8 cellular contexts compared by ENCODE assay signal in genomic region chr17:81034779-81035388, GRCh38.
DNase-seq lines count a peak whose midpoint lies in the region; ATAC-seq and TF ChIP-seq lines count a peak whose summit lies in the region.

TSS of gene BAIAP2 (plus strand) at chr17:81035151. CDS start at chr17:81035255, 104 bp downstream.

- peaks cover 5% of the 10 kb centered on the region for H3K36me3 Mint-ChIP-seq in nephron progenitor cell (ENCODE audit: low read depth)

- DNase-seq in DMS114 treated with DMSO at 0.1 percent for 48 hours (lab: John Stamatoyannopoulos, UW; ENCODE audit: unreplicated experiment) (peak; percentile 85), LNCaP clone FGC (ENCODE audit: low read depth) (peak; percentile 65), activated gamma-delta T cell (lab: John Stamatoyannopoulos, UW) (peak; percentile 97), fibroblast of the conjunctiva (ENCODE audit: low read depth) (peak; percentile 90), nephron progenitor cell (peak; percentile 100)
- DNase-seq in stimulated activated naive CD4-positive, alpha-beta T cell treated with Interleukin-2 at 50 U/mL for 16 hours (lab: John Stamatoyannopoulos, UW): peak; percentile 99

- ATAC-seq in GM21717 (IDR thresholded peaks at IDR 0.05; ENCODE audit: unreplicated experiment): peak; percentile 60

- no peak for TF ChIP-seq CTCF in LNCaP clone FGC (IDR thresholded peaks at IDR 0.05; ENCODE audit: control insufficient read depth, extremely low read depth, insufficient read depth)
- TF ChIP-seq CTCF in nephron progenitor cell (IDR thresholded peaks at IDR 0.05): no peak

- H3K4me3 Mint-ChIP-seq in nephron progenitor cell: peak within 1 kb of the TSS; percentile 93

- H3K27ac Mint-ChIP-seq in nephron progenitor cell: peak within 1 kb of the TSS; percentile 85

- H3K9me3 Mint-ChIP-seq in nephron progenitor cell: no peaks in the 10 kb centered on the region

- H3K4me3 ChIP-seq in LNCaP clone FGC (ENCODE audit: low read depth, low read length): peak within 1 kb of the TSS; percentile 90

- peaks cover 9% of the 10 kb centered on the region for H3K27me3 Mint-ChIP-seq in nephron progenitor cell (ENCODE audit: low read depth, poor library complexity)

- peaks cover 73% of the 10 kb centered on the region for H3K4me1 Mint-ChIP-seq in nephron progenitor cell

- peak; percentile 73 for TF ChIP-seq POLR2A in Raji (IDR thresholded peaks at IDR 0.05; ENCODE audit: insufficient read depth, low read depth, low read length)

Comparison
In these comparisons a context has a peak if more than half of its experiments do, and no peak if none do; other contexts are left out.
1. Peak in every context shown above with its lines: DNase-seq, ATAC-seq and H3K4me3 ChIP-seq.